ENCODE assay signal across 8 cellular contexts in genomic region chr10:61975107-61975932, GRCh38.
A peak's percentile ranks its signal among the peaks of the same experiment; 100 is the strongest.
DNase-seq lines count a peak whose midpoint lies in the region; ATAC-seq and TF ChIP-seq lines count a peak whose summit lies in the region.

No MANE protein-coding gene starts in this region.

- H3K27ac Mint-ChIP-seq in brain: peak overlapping the region; percentile 77 to 96 (median 92)
- H3K27ac Mint-ChIP-seq in naive B cell: peak overlapping the region in 5 of 6 donors; percentile 16 to 90 (median 59)

- TF ChIP-seq CTCF in brain (conservative IDR thresholded peaks at IDR 0.05): no peak

- ATAC-seq in GM21381 (IDR thresholded peaks at IDR 0.05; ENCODE audit: unreplicated experiment) (peak; percentile 83), HG03565 (IDR thresholded peaks at IDR 0.05; ENCODE audit: unreplicated experiment) (peak; percentile 83), naive B cell (ENCODE audit: low read depth in 2 of 2) (no peak)

- peaks cover 3 to 9% (median 7%) of the 10 kb centered on the region in 5 experiments for H3K9me3 Mint-ChIP-seq in brain
- peaks cover 0 to 21% (median 9%) of the 10 kb centered on the region in 7 donors for H3K9me3 Mint-ChIP-seq in naive B cell

- H3K36me3 Mint-ChIP-seq in brain (peaks cover 21% of the 10 kb centered on the region), naive B cell (peaks cover 7 to 32% of the 10 kb centered on the region in 2 donors)

- H3K4me3 Mint-ChIP-seq in brain (peak overlapping the region in 3 of 5 experiments; percentile 68 to 83 (median 82)), naive B cell (peak overlapping the region in 2 of 8 donors; percentile 39 to 66)

- no peaks in the 10 kb centered on the region for H3K27me3 Mint-ChIP-seq in brain
- no peaks in the 10 kb centered on the region for H3K27me3 Mint-ChIP-seq in naive B cell

- peaks cover 60% of the 10 kb centered on the region for H3K4me1 Mint-ChIP-seq in brain
- peaks cover 41 to 74% (median 65%) of the 10 kb centered on the region in 3 donors for H3K4me1 Mint-ChIP-seq in naive B cell

- DNase-seq in CD1c-positive myeloid dendritic cell (ENCODE audit: extremely low spot score) (peak; percentile 41), naive B cell (no peak), 8988T (no peak), amygdala (lab: John Stamatoyannopoulos, UW) (no peak), COR-L47 (lab: John Stamatoyannopoulos, UW) (no peak)

Comparison
In these comparisons a context has a peak if more than half of its experiments do, and no peak if none do; other contexts are left out.
1. ATAC-seq: peak in GM21381 (single experiment) and HG03565 (single experiment); none in naive B cell (0 of 2).